ENCODE assay signal across 8 cellular contexts in the genomic region with DNA sequence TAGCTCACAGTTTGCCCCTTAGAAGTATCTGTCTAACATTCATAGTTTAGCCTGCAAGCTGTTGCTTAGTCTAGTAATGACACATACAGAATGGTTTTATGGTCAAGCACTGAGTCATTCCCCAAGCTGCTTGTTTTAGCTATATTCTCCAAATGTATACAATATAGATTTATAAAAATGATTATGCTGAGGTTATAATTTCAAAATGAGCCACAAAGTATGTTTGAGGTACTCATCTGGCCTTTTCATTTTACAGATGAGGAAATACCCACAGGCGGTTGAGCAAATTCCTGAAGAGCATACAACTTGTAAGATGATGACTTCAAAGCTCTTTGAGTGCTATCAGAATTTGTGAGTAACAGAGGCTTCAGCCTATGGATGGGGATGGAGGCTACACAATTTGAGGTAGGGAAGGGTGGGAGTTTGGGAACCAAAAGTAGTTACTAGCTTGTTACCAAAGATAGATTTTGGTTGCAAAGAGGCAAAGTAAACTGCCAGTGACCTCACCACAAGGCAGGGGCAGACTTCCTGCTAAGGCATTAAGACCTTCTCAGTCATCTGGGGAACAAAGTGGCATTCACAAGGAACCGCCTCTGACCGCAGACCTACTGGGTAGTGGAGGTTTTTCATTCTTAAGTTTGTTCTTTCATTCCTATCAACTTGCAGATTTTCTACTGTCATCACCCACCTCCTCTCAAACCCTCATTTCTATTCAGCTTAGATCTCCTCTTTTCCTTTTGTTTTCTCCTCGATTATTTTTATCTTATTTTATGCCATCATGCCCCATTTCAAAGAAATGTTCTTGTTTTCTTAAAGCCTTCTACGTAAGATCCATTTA.
DNase-seq lines count a peak whose midpoint lies in the region; ATAC-seq and TF ChIP-seq lines count a peak whose summit lies in the region.

No MANE protein-coding gene starts in this region.

- H3K36me3 ChIP-seq in suprapubic skin (no peaks in the 10 kb centered on the region), tibial artery (no peaks in the 10 kb centered on the region)

- no peaks in the 10 kb centered on the region for H3K27me3 ChIP-seq in suprapubic skin
- H3K27me3 ChIP-seq in tibial artery: no peaks in the 10 kb centered on the region

- H3K36me3 Mint-ChIP-seq in activated naive CD4-positive, alpha-beta T cell treated with anti-CD3 and anti-CD28 coated beads for 36 hours (ENCODE audit: low read depth): no peaks in the 10 kb centered on the region
- no peaks in the 10 kb centered on the region for H3K36me3 Mint-ChIP-seq in T-helper 1 cell treated with Interleukin-12 subunit alpha and Interleukin-12 subunit beta and Interleukin-4 antibody, amounts not matched to agents 30 μg/mL and 1 μg/mL, for 36 hours (ENCODE audit: low read depth)

- no peak overlapping the region for H3K27ac Mint-ChIP-seq in activated naive CD4-positive, alpha-beta T cell treated with anti-CD3 and anti-CD28 coated beads for 36 hours
- H3K27ac Mint-ChIP-seq in T-helper 1 cell treated with Interleukin-12 subunit alpha and Interleukin-12 subunit beta and Interleukin-4 antibody, amounts not matched to agents 30 μg/mL and 1 μg/mL, for 36 hours: peak overlapping the region; percentile 71

- peak; percentile 16 for DNase-seq in activated naive CD4-positive, alpha-beta T cell treated with anti-CD3 and anti-CD28 coated beads for 36 hours
- no peak for DNase-seq in activated naive CD4-positive, alpha-beta T cell treated with anti-CD3 and anti-CD28 coated beads, Interleukin-2, amount 50 U/mL, for 16 hours
- DNase-seq in foreskin melanocyte (peak; percentile 88), suprapubic skin (ENCODE audit: low spot score in 2 of 2) (no peak), tibial artery (no peak), HuH-7 (ENCODE audit: low spot score) (no peak)

- no peak overlapping the region for H3K4me3 Mint-ChIP-seq in activated naive CD4-positive, alpha-beta T cell treated with anti-CD3 and anti-CD28 coated beads for 36 hours
- peak overlapping the region; percentile 9 for H3K4me3 Mint-ChIP-seq in T-helper 1 cell treated with Interleukin-12 subunit alpha and Interleukin-12 subunit beta and Interleukin-4 antibody, amounts not matched to agents 30 μg/mL and 1 μg/mL, for 36 hours

- H3K27me3 Mint-ChIP-seq in activated naive CD4-positive, alpha-beta T cell treated with anti-CD3 and anti-CD28 coated beads for 36 hours (ENCODE audit: low read depth): peaks cover 18% of the 10 kb centered on the region
- peaks cover 15% of the 10 kb centered on the region for H3K27me3 Mint-ChIP-seq in T-helper 1 cell treated with Interleukin-12 subunit alpha and Interleukin-12 subunit beta and Interleukin-4 antibody, amounts not matched to agents 30 μg/mL and 1 μg/mL, for 36 hours (ENCODE audit: low read depth)

- H3K9me3 Mint-ChIP-seq in activated naive CD4-positive, alpha-beta T cell treated with anti-CD3 and anti-CD28 coated beads for 36 hours: no peaks in the 10 kb centered on the region
- no peaks in the 10 kb centered on the region for H3K9me3 Mint-ChIP-seq in T-helper 1 cell treated with Interleukin-12 subunit alpha and Interleukin-12 subunit beta and Interleukin-4 antibody, amounts not matched to agents 30 μg/mL and 1 μg/mL, for 36 hours

- ATAC-seq in HG03060 (IDR thresholded peaks at IDR 0.05; ENCODE audit: low read depth, unreplicated experiment): peak; percentile 88

- H3K4me3 ChIP-seq in suprapubic skin (no peak overlapping the region), tibial artery (no peak overlapping the region)

- peaks cover 3% of the 10 kb centered on the region for H3K4me1 Mint-ChIP-seq in activated naive CD4-positive, alpha-beta T cell treated with anti-CD3 and anti-CD28 coated beads for 36 hours (ENCODE audit: low read depth)
- peaks cover 9% of the 10 kb centered on the region for H3K4me1 Mint-ChIP-seq in T-helper 1 cell treated with Interleukin-12 subunit alpha and Interleukin-12 subunit beta and Interleukin-4 antibody, amounts not matched to agents 30 μg/mL and 1 μg/mL, for 36 hours (ENCODE audit: low read depth)

- TF ChIP-seq CTCF in suprapubic skin (IDR thresholded peaks at IDR 0.05) (no peak), tibial artery (IDR thresholded peaks at IDR 0.05) (no peak)

- CTCF ChIA-PET in activated naive CD4-positive, alpha-beta T cell treated with anti-CD3 and anti-CD28 coated beads for 36 hours (lab: Charles Lee): interaction anchor here (0.7 kb wide), 1 partner anchor 97 kb away, joined by 3 read pairs; no protein-coding TSS in a partner anchor

- no peak overlapping the region for H3K27ac ChIP-seq in suprapubic skin
- no peak overlapping the region for H3K27ac ChIP-seq in tibial artery

- H3K4me1 ChIP-seq in suprapubic skin (no peaks in the 10 kb centered on the region), tibial artery (no peaks in the 10 kb centered on the region)

- WGBS in suprapubic skin: 77% methylated on average over 5 of the region's 5 CpGs

- no peak for TF ChIP-seq POLR2A in suprapubic skin (IDR thresholded peaks at IDR 0.05)

- no peaks in the 10 kb centered on the region for H3K9me3 ChIP-seq in suprapubic skin
- H3K9me3 ChIP-seq in tibial artery: no peaks in the 10 kb centered on the region

- intact Hi-C loops in activated naive CD4-positive, alpha-beta T cell treated with anti-CD3 and anti-CD28 coated beads for 36 hours (cut with micrococcal nuclease): loop anchor here (10.0 kb wide), 1 partner anchor 500 kb away; no protein-coding TSS in a partner anchor
- intact Hi-C loops in tibial artery (cut with DNase I; ENCODE audit: low total_unique reads): no loop called here

- TF ChIP-seq EP300 in suprapubic skin (IDR thresholded peaks at IDR 0.05): no peak

Comparison
In these comparisons a context has a peak if more than half of its experiments do, and no peak if none do; other contexts are left out.
1. DNase-seq: peak in activated naive CD4-positive, alpha-beta T cell treated with anti-CD3 and anti-CD28 coated beads for 36 hours (single experiment) and foreskin melanocyte (single experiment); none in activated naive CD4-positive, alpha-beta T cell treated with anti-CD3 and anti-CD28 coated beads, Interleukin-2, amount 50 U/mL, for 16 hours (single experiment), suprapubic skin (0 of 2), tibial artery (0 of 2) and HuH-7 (single experiment).